Comparison of ENCODE assay signal across 9 cellular contexts in the genomic region with DNA sequence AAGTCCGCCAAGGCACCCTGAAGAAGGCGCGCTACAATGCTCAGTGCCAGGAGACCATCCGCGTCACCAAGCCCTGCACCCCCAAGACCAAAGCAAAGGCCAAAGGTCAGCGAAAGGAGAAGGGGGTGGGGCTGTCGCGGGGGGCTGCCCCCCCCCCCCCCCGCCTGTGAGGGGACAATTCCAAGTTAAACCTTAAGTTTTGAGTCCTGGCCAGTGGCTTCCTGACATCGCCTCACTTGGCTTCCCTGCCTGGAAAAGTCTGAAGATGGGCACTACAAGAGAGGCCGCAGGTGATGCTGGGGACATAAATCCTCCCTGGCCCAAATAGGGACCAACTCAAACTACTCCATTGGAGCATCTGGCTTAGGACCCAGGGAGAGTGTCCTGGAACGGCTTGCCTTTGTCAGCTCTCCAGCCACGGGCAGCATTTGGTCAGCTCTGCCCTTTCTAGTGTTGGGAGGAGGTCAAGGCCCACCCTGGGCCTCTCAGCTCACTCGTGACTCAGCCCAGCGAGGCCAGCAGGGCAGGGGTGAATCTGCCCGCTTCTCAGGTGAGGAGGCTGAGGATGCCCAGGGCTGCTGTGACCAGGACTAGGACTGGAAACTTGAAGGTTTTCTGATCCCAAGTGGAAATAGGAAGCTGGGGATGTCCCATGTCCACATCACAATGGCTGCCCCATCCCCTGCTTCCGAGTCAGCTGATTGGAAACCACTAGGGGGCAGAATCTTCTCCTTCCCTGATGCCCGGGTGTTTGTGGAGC. TPM values are rescaled to one million over a fixed set of nuclear protein-coding genes. Genes with fewer than 3 reads are reported as not detected.
DNase-seq lines count a peak whose midpoint lies in the region; ATAC-seq, FAIRE-seq and TF ChIP-seq lines count a peak whose summit lies in the region.
"Had no signal": no experiment of that assay in that cellular context is flagged by ENCODE, and none has a peak within 500 bp of the region (broad histone marks: within the 10 kb centered on the region; RNA-seq: fewer than 3 reads in every experiment).

No MANE protein-coding gene starts in this region.

- peaks cover 13 to 45% of the 10 kb centered on the region in 2 donors for H3K4me1 Mint-ChIP-seq in natural killer cell

- H3K27me3 ChIP-seq in ascending aorta (peaks cover 14% of the 10 kb centered on the region), kidney epithelial cell (ENCODE audit: control insufficient read depth, insufficient read depth, low read length) (peaks cover 7% of the 10 kb centered on the region), upper lobe of left lung (peaks cover 0 to 15% (median 5%) of the 10 kb centered on the region in 4 donors)

- TF ChIP-seq POLR2A in upper lobe of left lung (IDR thresholded peaks at IDR 0.05) = no peak

- in situ Hi-C loops in KBM-7 (cut with MboI; ENCODE audit: low pct_unique_long_range_greater_than_20kb, low sequenced_read_pairs) = loop anchor here (10.0 kb wide), 1 partner anchor 192 kb away; no protein-coding TSS in a partner anchor

- TF ChIP-seq CTCF in D721Med (IDR thresholded peaks at IDR 0.05; ENCODE audit: insufficient read depth, missing control alignments) (peak; percentile 62), ascending aorta (IDR thresholded peaks at IDR 0.05) (peak; percentile 11 to 35 (median 14)), kidney epithelial cell (IDR thresholded peaks at IDR 0.05; ENCODE audit: insufficient read depth, low read length, poor library complexity, severe bottlenecking) (peak; percentile 62), upper lobe of left lung (IDR thresholded peaks at IDR 0.05) (peak; percentile 32 to 48 (median 38)), natural killer cell (IDR thresholded peaks at IDR 0.05) (no peak)

- H3K4me1 ChIP-seq in ascending aorta (peaks cover 5 to 7% of the 10 kb centered on the region in 2 donors), upper lobe of left lung (peaks cover 18 to 42% (median 27%) of the 10 kb centered on the region in 4 donors)

- H3K27ac Mint-ChIP-seq in natural killer cell = no peak overlapping the region
- H3K27ac Mint-ChIP-seq: T-helper 1 cell treated with Interleukin-12 subunit alpha and Interleukin-12 subunit beta and Interleukin-4 antibody, amounts not matched to agents 30 μg/mL and 1 μg/mL, for 36 hours had no signal

- H3K27ac ChIP-seq in ascending aorta (no peak overlapping the region), upper lobe of left lung (no peak overlapping the region)

- no peaks in the 10 kb centered on the region for H3K36me3 ChIP-seq in ascending aorta
- no peaks in the 10 kb centered on the region for H3K36me3 ChIP-seq in kidney epithelial cell (ENCODE audit: control insufficient read depth, insufficient read depth, low read length)
- H3K36me3 ChIP-seq in upper lobe of left lung = peaks cover 0 to 7% (median 3%) of the 10 kb centered on the region in 4 donors

- H3K27me3 Mint-ChIP-seq in natural killer cell (ENCODE audit: low read depth in 2 of 2) = peaks cover 20 to 28% of the 10 kb centered on the region in 2 donors

- H3K4me3 Mint-ChIP-seq in natural killer cell = no peak overlapping the region

- WGBS in upper lobe of left lung, 2 donors = 62 to 63% methylated on average over 6 to 17 of the region's 18 CpGs

- peak overlapping the region; percentile 71 to 84 for H3K4me3 ChIP-seq in ascending aorta
- peak overlapping the region; percentile 54 for H3K4me3 ChIP-seq in kidney epithelial cell (ENCODE audit: low read depth, low read length)
- peak overlapping the region in 3 of 4 donors; percentile 73 to 92 (median 76) for H3K4me3 ChIP-seq in upper lobe of left lung

- no peak for FAIRE-seq in D721Med (lab: Jason Lieb, UNC)

- H3K9me3 ChIP-seq in ascending aorta (no peaks in the 10 kb centered on the region), upper lobe of left lung (no peaks in the 10 kb centered on the region)

- intact Hi-C loops in ascending aorta (cut with DNase I) = loop anchor here (10.0 kb wide), 1 partner anchor 232 kb away; a partner anchor contains a TSS
- intact Hi-C loops in natural killer cell (cut with micrococcal nuclease) = loop anchor here (5.0 kb wide), 1 partner anchor 36 kb away; a partner anchor contains a TSS

- ATAC-seq in upper lobe of left lung (ENCODE audit: low FRiP score in 2 of 2) (no peak), natural killer cell (no peak), HG02623 (IDR thresholded peaks at IDR 0.05; ENCODE audit: unreplicated experiment) (no peak)

- H3K9me3 Mint-ChIP-seq in natural killer cell = no peaks in the 10 kb centered on the region
- H3K9me3 Mint-ChIP-seq: T-helper 1 cell treated with Interleukin-12 subunit alpha and Interleukin-12 subunit beta and Interleukin-4 antibody, amounts not matched to agents 30 μg/mL and 1 μg/mL, for 36 hours had no signal

- H3K36me3 Mint-ChIP-seq in natural killer cell = no peaks in the 10 kb centered on the region

- TF ChIP-seq EP300 in upper lobe of left lung (IDR thresholded peaks at IDR 0.05) = no peak

- DNase-seq in D721Med (ENCODE audit: insufficient read length, low spot score) = no peak
- peak; percentile 38 for DNase-seq in KBM-7
- no peak for DNase-seq in ascending aorta (ENCODE audit: low spot score in 2 of 2)
- no peak for DNase-seq in kidney epithelial cell (ENCODE audit: low read depth)
- DNase-seq in upper lobe of left lung = peak in 1 of 2 donors; percentile 50
- no peak for DNase-seq in natural killer cell
- DNase-seq in stimulated activated naive CD4-positive, alpha-beta T cell (lab: John Stamatoyannopoulos, UW) = no peak

RNA-seq across cellular contexts. Expression of a gene that starts 1.4 kb away (rescaled TPM):
- total RNA-seq in ascending aorta (93.3 TPM), kidney epithelial cell (756 and 805 TPM in 2 replicates), upper lobe of left lung (10 to 100 TPM in 5 of 6 donors, not detected in 1; 14.3 to 44.8 (median 34.1) TPM), natural killer cell (10 to 100 TPM in 1 of 3 donors, 1 to 10 TPM in 2; 4.5 to 10.6 (median 6.3) TPM)

RNA-seq across cellular contexts. Expression of a gene that starts 8.8 kb away (rescaled TPM):
- total RNA-seq in ascending aorta = not detected
- 0.27 and 0.29 TPM in 2 replicates for total RNA-seq in kidney epithelial cell
- 1 to 10 TPM in 1 of 6 donors, under 1 TPM in 3, not detected in 2; 0.34 to 1.4 (median 0.53) TPM for total RNA-seq in upper lobe of left lung
- total RNA-seq in natural killer cell = 1 to 10 TPM; 2.2 to 6.5 (median 3.7) TPM

RNA-seq across cellular contexts. Expression of a gene that starts 35.6 kb away (rescaled TPM):
- total RNA-seq in ascending aorta = 123 TPM
- 69.6 and 95.7 TPM in 2 replicates for total RNA-seq in kidney epithelial cell
- total RNA-seq in upper lobe of left lung = 100 to 1,000 TPM in 2 of 6 donors, 10 to 100 TPM in 4; 55.1 to 145 (median 65.5) TPM
- total RNA-seq in natural killer cell = 100 to 1,000 TPM; 307 to 377 (median 350) TPM
